In genomic region chr22:47111626-47112373, GRCh38 we compare ENCODE assay signal across 1 cellular context.
TF ChIP-seq lines count a peak whose summit lies in the region.

No MANE protein-coding gene starts in this region.

TF ChIP-seq in H1, 55 proteins besides CTCF, POLR2A, EP300 and RAD21:
- TF ChIP-seq TBP (IDR thresholded peaks at IDR 0.05; ENCODE audit: low read depth, low read length) = no peak
- no peak for TF ChIP-seq CTBP2 (IDR thresholded peaks at IDR 0.05; ENCODE audit: borderline replicate concordance, insufficient read depth, insufficient read length, low read length)
- no peak for TF ChIP-seq GABPA (IDR thresholded peaks at IDR 0.05; ENCODE audit: borderline replicate concordance, insufficient read depth, low read length)
- TF ChIP-seq BACH1 (IDR thresholded peaks at IDR 0.05; ENCODE audit: low read length) = no peak
- no peak for TF ChIP-seq POLR2AphosphoS5 (IDR thresholded peaks at IDR 0.05; ENCODE audit: low read depth, low read length)
- TF ChIP-seq CHD2 (IDR thresholded peaks at IDR 0.05; ENCODE audit: low read length) = no peak
- TF ChIP-seq PHF8 (conservative IDR thresholded peaks at IDR 0.05; ENCODE audit: low read depth, low read length) = no peak
- TF ChIP-seq CBX5 (IDR thresholded peaks at IDR 0.05; ENCODE audit: low read depth, low read length) = no peak
- no peak for TF ChIP-seq KDM4A (IDR thresholded peaks at IDR 0.05; ENCODE audit: low read depth, low read length, severe bottlenecking)
- TF ChIP-seq, protein P1, sequence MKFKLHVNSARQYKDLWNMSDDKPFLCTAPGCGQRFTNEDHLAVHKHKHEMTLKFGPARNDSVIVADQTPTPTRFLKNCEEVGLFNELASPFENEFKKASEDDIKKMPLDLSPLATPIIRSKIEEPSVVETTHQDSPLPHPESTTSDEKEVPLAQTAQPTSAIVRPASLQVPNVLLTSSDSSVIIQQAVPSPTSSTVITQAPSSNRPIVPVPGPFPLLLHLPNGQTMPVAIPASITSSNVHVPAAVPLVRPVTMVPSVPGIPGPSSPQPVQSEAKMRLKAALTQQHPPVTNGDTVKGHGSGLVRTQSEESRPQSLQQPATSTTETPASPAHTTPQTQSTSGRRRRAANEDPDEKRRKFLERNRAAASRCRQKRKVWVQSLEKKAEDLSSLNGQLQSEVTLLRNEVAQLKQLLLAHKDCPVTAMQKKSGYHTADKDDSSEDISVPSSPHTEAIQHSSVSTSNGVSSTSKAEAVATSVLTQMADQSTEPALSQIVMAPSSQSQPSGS (IDR thresholded peaks at IDR 0.05; ENCODE audit: low read length) = no peak
- no peak for TF ChIP-seq POU5F1 (IDR thresholded peaks at IDR 0.05; ENCODE audit: low read depth, low read length)
- TF ChIP-seq CHD1 (IDR thresholded peaks at IDR 0.05; ENCODE audit: low read depth, low read length) = no peak
- TF ChIP-seq JUND (IDR thresholded peaks at IDR 0.05; ENCODE audit: low read length) = no peak
- TF ChIP-seq NRF1 (IDR thresholded peaks at IDR 0.05; ENCODE audit: low read depth, low read length) = no peak
